8 cellular contexts compared by ENCODE assay signal in genomic region chr16:87487361-87487924, GRCh38. TPM values are rescaled to one million over a fixed set of nuclear protein-coding genes. Genes with fewer than 3 reads are reported as not detected.
DNase-seq lines count a peak whose midpoint lies in the region; ATAC-seq lines count a peak whose summit lies in the region.

No MANE protein-coding gene starts in this region.

- peak overlapping the region in 8 of 10 donors; percentile 15 to 62 (median 31) for H3K27ac Mint-ChIP-seq in naive thymus-derived CD8-positive, alpha-beta T cell
- peak overlapping the region in 1 of 6 donors; percentile 63 for H3K27ac Mint-ChIP-seq in immature natural killer cell

- H3K4me3 ChIP-seq in endocrine pancreas (ENCODE audit: control insufficient read depth, insufficient read depth, low read length), result peak overlapping the region; percentile 54

- H3K27me3 ChIP-seq in endocrine pancreas (ENCODE audit: control insufficient read depth, insufficient read depth, low read length), result no peaks in the 10 kb centered on the region

- H3K9ac ChIP-seq in endocrine pancreas (ENCODE audit: control insufficient read depth, insufficient read depth, low read length), result peak overlapping the region; percentile 78

- H3K4me1 Mint-ChIP-seq in naive thymus-derived CD8-positive, alpha-beta T cell, result peaks cover 57 to 86% (median 78%) of the 10 kb centered on the region in 4 donors
- H3K4me1 Mint-ChIP-seq in immature natural killer cell, result peaks cover 71 to 81% of the 10 kb centered on the region in 2 donors

- peak; percentile 71 for DNase-seq in G401 (ENCODE audit: low spot score)
- DNase-seq in NCI-H345 (lab: John Stamatoyannopoulos, UW), result peak; percentile 78
- DNase-seq in naive thymus-derived CD8-positive, alpha-beta T cell, result peak in 2 of 10 donors; percentile 25 to 38
- DNase-seq in effector CD8-positive, alpha-beta T cell (lab: John Stamatoyannopoulos, UW), result no peak
- no peak for DNase-seq in immature natural killer cell

- H3K9me3 ChIP-seq in endocrine pancreas (ENCODE audit: control insufficient read depth, low read length), result no peaks in the 10 kb centered on the region

- H3K4me3 Mint-ChIP-seq in naive thymus-derived CD8-positive, alpha-beta T cell, result peak overlapping the region; percentile 42 to 71 (median 62)
- no peak overlapping the region for H3K4me3 Mint-ChIP-seq in immature natural killer cell

- no peaks in the 10 kb centered on the region for H3K27me3 Mint-ChIP-seq in naive thymus-derived CD8-positive, alpha-beta T cell
- peaks cover 0 to 13% (median 5%) of the 10 kb centered on the region in 3 donors for H3K27me3 Mint-ChIP-seq in immature natural killer cell (ENCODE audit: low read depth in 3 of 3)

- H3K9me3 Mint-ChIP-seq in naive thymus-derived CD8-positive, alpha-beta T cell, result no peaks in the 10 kb centered on the region
- H3K9me3 Mint-ChIP-seq in immature natural killer cell, result no peaks in the 10 kb centered on the region

- no peaks in the 10 kb centered on the region for H3K36me3 ChIP-seq in endocrine pancreas (ENCODE audit: control insufficient read depth, insufficient read depth, low read length)

- POLR2A ChIA-PET in naive thymus-derived CD8-positive, alpha-beta T cell (lab: Charles Lee), result no interaction called here

- H3K36me3 Mint-ChIP-seq in naive thymus-derived CD8-positive, alpha-beta T cell, result peaks cover 4 to 21% (median 6%) of the 10 kb centered on the region in 3 donors
- H3K36me3 Mint-ChIP-seq in immature natural killer cell, result no peaks in the 10 kb centered on the region

- ATAC-seq in naive thymus-derived CD8-positive, alpha-beta T cell, result peak in 1 of 2 donors; percentile 26
- no peak for ATAC-seq in HG02763 (IDR thresholded peaks at IDR 0.05; ENCODE audit: unreplicated experiment)
- ATAC-seq in HG03039 (IDR thresholded peaks at IDR 0.05; ENCODE audit: unreplicated experiment), result no peak

- peaks cover 13% of the 10 kb centered on the region for H3K4me1 ChIP-seq in endocrine pancreas (ENCODE audit: control insufficient read depth, insufficient read depth, low read length)

- in situ Hi-C loops in G401 (cut with HindIII; ENCODE audit: low sequenced_read_pairs), result no loop called here

RNA-seq across cellular contexts. Expression of gene ZCCHC14, which starts 5.4 kb away (rescaled TPM):
- 10.9 and 12.9 TPM in 2 replicates for total RNA-seq in G401 (2014; rRNA removed; shearing (Covaris generic))
- 10 to 100 TPM; 29.5 to 33.8 TPM for total RNA-seq in naive thymus-derived CD8-positive, alpha-beta T cell
- under 1 TPM; 0.37 to 0.85 (median 0.43) TPM for polyA plus RNA-seq in naive thymus-derived CD8-positive, alpha-beta T cell
- polyA plus RNA-seq in immature natural killer cell, result under 1 TPM in 2 of 3 donors, not detected in 1; 0.17 to 0.48 TPM

Comparison
In these comparisons a context has a peak if more than half of its experiments do, and no peak if none do; other contexts are left out.
1. DNase-seq: peak in G401 (single experiment) and NCI-H345 (single experiment); none in effector CD8-positive, alpha-beta T cell (single experiment) and immature natural killer cell (0 of 3).
2. H3K4me3 Mint-ChIP-seq: peak in naive thymus-derived CD8-positive, alpha-beta T cell (10 of 10); none in immature natural killer cell (0 of 5).